ENCODE assay signal across 12 cellular contexts in genomic region chr2:36549063-36549662, GRCh38. TPM values are rescaled to one million over a fixed set of nuclear protein-coding genes. Genes with fewer than 3 reads are reported as not detected.
DNase-seq lines count a peak whose midpoint lies in the region; ATAC-seq and TF ChIP-seq lines count a peak whose summit lies in the region.
"Had no signal": no experiment of that assay in that cellular context is flagged by ENCODE, and none has a peak within 500 bp of the region (broad histone marks: within the 10 kb centered on the region; RNA-seq: fewer than 3 reads in every experiment).

No MANE protein-coding gene starts in this region.

- POLR2A ChIA-PET in A673 (lab: Charles Lee; ENCODE audit: low non-redundant PET): no interaction called here

- no peak for DNase-seq in A673 (ENCODE audit: low spot score)
- no peak for DNase-seq in GM23248
- peak; percentile 67 for DNase-seq in amniotic epithelial cell (ENCODE audit: low read depth)
- DNase-seq in right lobe of liver: no peak
- DNase-seq in SHP77 (lab: John Stamatoyannopoulos, UW): no peak
- DNase-seq in T-helper 9 cell: no peak
- no peak for DNase-seq in DMS114 treated with DMSO at 0.1 percent for 48 hours (lab: John Stamatoyannopoulos, UW; ENCODE audit: unreplicated experiment)
- DNase-seq: activated effector memory CD4-positive, alpha-beta T cell treated with anti-CD3 and anti-CD28 coated beads, Interleukin-2, amount 50 U/mL, for 16 hours; CD4-positive, CD25-positive, alpha-beta regulatory T cell; erythroblast; NCI-H1092 had no signal

- no peaks in the 10 kb centered on the region for H4K20me1 ChIP-seq in GM23248 (ENCODE audit: insufficient read depth)

- intact Hi-C loops in A673 (cut with micrococcal nuclease; ENCODE audit: unreplicated experiment) (no loop called here), right lobe of liver (cut with DNase I) (no loop called here)

- no peak overlapping the region for H2AFZ ChIP-seq in GM23248

- peak; percentile 26 to 73 (median 66) for ATAC-seq in right lobe of liver
- no peak for ATAC-seq in GM21723 (IDR thresholded peaks at IDR 0.05; ENCODE audit: unreplicated experiment)

- no peak for TF ChIP-seq POLR2A in right lobe of liver (IDR thresholded peaks at IDR 0.05)

- H3K9me3 ChIP-seq in A673 (ENCODE audit: low read depth, low read length, poor library complexity, severe bottlenecking): no peaks in the 10 kb centered on the region
- H3K9me3 ChIP-seq in GM23248 (ENCODE audit: low read depth): no peaks in the 10 kb centered on the region
- H3K9me3 ChIP-seq in right lobe of liver: no peaks in the 10 kb centered on the region

- H3K27me3 ChIP-seq in A673 (replicated peaks; ENCODE audit: insufficient read depth, low read depth, low read length, poor library complexity) (no peaks in the 10 kb centered on the region), GM23248 (replicated peaks; ENCODE audit: insufficient read depth) (no peaks in the 10 kb centered on the region), right lobe of liver (no peaks in the 10 kb centered on the region)

- H3K9ac ChIP-seq in GM23248: no peak overlapping the region

- in situ Hi-C loops in GM23248 (cut with MboI): no loop called here

- peaks cover 11% of the 10 kb centered on the region; the same call in 1 of the 2 replicates for H3K79me2 ChIP-seq in GM23248 (ENCODE audit: insufficient read depth)

- 90 to 94% methylated on average over 7 of the region's 7 CpGs for whole genome bisulfite sequencing in GM23248 (ENCODE audit: low coverage in 1 of 2, low lambda C conversion rate in 2 of 2, missing lambda C conversion rate in 2 of 2), 2 experiments
- 58% methylated on average over 6 of the region's 7 CpGs for WGBS in right lobe of liver (ENCODE audit: insufficient coverage, low coverage, low lambda C conversion rate, missing lambda C conversion rate)

- no peaks in the 10 kb centered on the region for H3K9me2 ChIP-seq in GM23248 (ENCODE audit: insufficient read depth)

- no peak overlapping the region for H3K4me2 ChIP-seq in GM23248 (ENCODE audit: unreplicated experiment)

- H3K27ac ChIP-seq in A673 (ENCODE audit: low read depth, low read length, poor library complexity, severe bottlenecking) (no peak overlapping the region), GM23248 (peak overlapping the region; percentile 86), right lobe of liver (peak overlapping the region in 1 of 3 donors; percentile 10)

- H3K4me3 ChIP-seq in A673 (ENCODE audit: low read depth, low read length, poor library complexity, severe bottlenecking): no peak overlapping the region
- H3K4me3 ChIP-seq in GM23248: no peak overlapping the region
- no peak overlapping the region for H3K4me3 ChIP-seq in right lobe of liver

- H3K4me1 ChIP-seq in A673 (ENCODE audit: insufficient read depth, low read length, poor library complexity, severe bottlenecking) (no peaks in the 10 kb centered on the region), GM23248 (ENCODE audit: insufficient read depth) (peaks cover 23% of the 10 kb centered on the region), right lobe of liver (no peaks in the 10 kb centered on the region)

- H3K36me3 ChIP-seq in A673 (ENCODE audit: insufficient read depth, low read length, poor library complexity, severe bottlenecking): peaks cover 35% of the 10 kb centered on the region
- peaks cover 91% of the 10 kb centered on the region for H3K36me3 ChIP-seq in GM23248 (ENCODE audit: low read depth)
- H3K36me3 ChIP-seq in right lobe of liver: peaks cover 0 to 19% (median 13%) of the 10 kb centered on the region in 4 donors

- CTCF ChIA-PET in A673 (lab: Charles Lee): no interaction called here

- TSS peak; percentile 55 for BruUV-seq in A673 (replicated peaks; lab: Mats Ljungman, UMichigan)

- TF ChIP-seq CTCF in A673 (conservative IDR thresholded peaks at IDR 0.05; ENCODE audit: low read depth, low read length) (no peak), right lobe of liver (IDR thresholded peaks at IDR 0.05) (no peak)

- H3F3A ChIP-seq in GM23248 (ENCODE audit: insufficient read depth): peaks cover 99% of the 10 kb centered on the region

RNA-seq across cellular contexts. Expression of gene FEZ2, which starts 48.8 kb away (rescaled TPM):
- 57.5 and 62.9 TPM in 2 replicates for total RNA-seq in A673 (2021)
- 86.2 and 93.2 TPM in 2 replicates for total RNA-seq in GM23248 (2014; rRNA removed; shearing (Covaris generic))
- polyA plus RNA-seq in GM23248 (2016; fragmentation: Nextera tagmentation; extraction: Ambion mirVana): 48.8 and 50.5 TPM in 2 replicates
- 10 to 100 TPM; 11.1 to 22.2 (median 18.7) TPM for total RNA-seq in right lobe of liver
